ENCODE assay signal across 9 cellular contexts in genomic region chr3:108552267-108553159, GRCh38. TPM values are rescaled to one million over a fixed set of nuclear protein-coding genes. Genes with fewer than 3 reads are reported as not detected.
DNase-seq lines count a peak whose midpoint lies in the region; ATAC-seq and TF ChIP-seq lines count a peak whose summit lies in the region.
"Had no signal": no experiment of that assay in that cellular context is flagged by ENCODE, and none has a peak within 500 bp of the region (broad histone marks: within the 10 kb centered on the region; RNA-seq: fewer than 3 reads in every experiment).

No MANE protein-coding gene starts in this region.

- no peaks in the 10 kb centered on the region for H3K27me3 Mint-ChIP-seq in endodermal cell (ENCODE audit: insufficient read depth)
- H3K27me3 Mint-ChIP-seq in activated naive CD8-positive, alpha-beta T cell treated with anti-CD3 and anti-CD28 coated beads, Interleukin-2, amount 50 U/mL, for 24 hours: no peaks in the 10 kb centered on the region
- H3K27me3 Mint-ChIP-seq: activated naive CD8-positive, alpha-beta T cell had no signal

- DNase-seq in ACHN: peak; percentile 61
- DNase-seq in GM13977 (ENCODE audit: low spot score): no peak
- peak; percentile 58 for DNase-seq in KBM-7
- peak; percentile 17 for DNase-seq in Panc1 (ENCODE audit: low read depth, low spot score)
- no peak for DNase-seq in endodermal cell
- DNase-seq in mucosa of descending colon: peak in 1 of 3 donors; percentile 57
- no peak for DNase-seq in activated naive CD8-positive, alpha-beta T cell treated with anti-CD3 and anti-CD28 coated beads, Interleukin-2, amount 50 U/mL, for 24 hours
- no peak for DNase-seq in mesenteric fat pad (ENCODE audit: low spot score)

- H3K27ac ChIP-seq in Panc1 (ENCODE audit: low read length) (no peak overlapping the region), endodermal cell (ENCODE audit: low read depth, low read length) (no peak overlapping the region)

- POLR2A ChIA-PET in Panc1 (lab: Charles Lee): no interaction called here

- TF ChIP-seq CTCF in GM13977 (IDR thresholded peaks at IDR 0.05; ENCODE audit: extremely low read depth, insufficient read depth, missing control alignments) (peak; percentile 53), Panc1 (IDR thresholded peaks at IDR 0.05) (peak; percentile 57; the same call in 1 of the 2 replicates), endodermal cell (conservative IDR thresholded peaks at IDR 0.05) (peak; percentile 76), mucosa of descending colon (IDR thresholded peaks at IDR 0.05) (peak; percentile 13)

- no peaks in the 10 kb centered on the region for H3K27me3 ChIP-seq in Panc1 (ENCODE audit: control insufficient read depth, insufficient read depth, low read length)
- H3K27me3 ChIP-seq in endodermal cell (ENCODE audit: control insufficient read depth, insufficient read depth, low read length, poor library complexity, severe bottlenecking): no peaks in the 10 kb centered on the region

- peaks cover 67% of the 10 kb centered on the region for H3K36me3 ChIP-seq in Panc1 (ENCODE audit: control insufficient read depth, insufficient read depth, low read length)
- peaks cover 42% of the 10 kb centered on the region for H3K36me3 ChIP-seq in endodermal cell (ENCODE audit: control insufficient read depth, insufficient read depth, low read length)
- H3K36me3 ChIP-seq in mucosa of descending colon (ENCODE audit: low read depth): no peaks in the 10 kb centered on the region

- H3K9me3 Mint-ChIP-seq in endodermal cell: no peaks in the 10 kb centered on the region
- H3K9me3 Mint-ChIP-seq in activated naive CD8-positive, alpha-beta T cell treated with anti-CD3 and anti-CD28 coated beads, Interleukin-2, amount 50 U/mL, for 24 hours: no peaks in the 10 kb centered on the region

- intact Hi-C loops in Panc1 (cut with micrococcal nuclease; ENCODE audit: unreplicated experiment) (loop anchor here (1.0 kb wide), 1 partner anchor 63 kb away; no protein-coding TSS in a partner anchor), mucosa of descending colon (cut with DNase I, micrococcal nuclease) (loop anchor here (5.0 to 10.0 kb wide), 2 partner anchors 58 to 60 kb away; no protein-coding TSS in a partner anchor)

- in situ Hi-C loops in ACHN (cut with HindIII; ENCODE audit: low pct_ligation_motif_present, low pct_unique_long_range_greater_than_20kb, low sequenced_read_pairs): no loop called here
- in situ Hi-C loops in GM13977 (cut with MboI; ENCODE audit: low pct_unique_long_range_greater_than_20kb, low sequenced_read_pairs, unreplicated experiment): loop anchor here (10.0 kb wide), 1 partner anchor 58 kb away; no protein-coding TSS in a partner anchor
- in situ Hi-C loops in KBM-7 (cut with MboI; ENCODE audit: low pct_unique_long_range_greater_than_20kb, low sequenced_read_pairs): no loop called here
- in situ Hi-C loops in Panc1 (cut with HindIII; ENCODE audit: low pct_unique_long_range_greater_than_20kb, low sequenced_read_pairs): no loop called here

- no TSS peak for BruUV-seq in Panc1 (replicated peaks; lab: Mats Ljungman, UMichigan)

- peaks cover 15% of the 10 kb centered on the region for H3K4me1 Mint-ChIP-seq in endodermal cell
- H3K4me1 Mint-ChIP-seq in activated naive CD8-positive, alpha-beta T cell treated with anti-CD3 and anti-CD28 coated beads, Interleukin-2, amount 50 U/mL, for 24 hours: no peaks in the 10 kb centered on the region

- peaks cover 14% of the 10 kb centered on the region for H3K36me3 Mint-ChIP-seq in endodermal cell (ENCODE audit: low read depth)
- peaks cover 43% of the 10 kb centered on the region for H3K36me3 Mint-ChIP-seq in activated naive CD8-positive, alpha-beta T cell treated with anti-CD3 and anti-CD28 coated beads, Interleukin-2, amount 50 U/mL, for 24 hours (ENCODE audit: low read depth)

- peaks cover 3% of the 10 kb centered on the region for H3K4me1 ChIP-seq in Panc1 (ENCODE audit: control insufficient read depth, insufficient read depth, low read length)
- peaks cover 11% of the 10 kb centered on the region for H3K4me1 ChIP-seq in endodermal cell (ENCODE audit: control insufficient read depth, insufficient read depth, low read length)
- no peaks in the 10 kb centered on the region for H3K4me1 ChIP-seq in mucosa of descending colon (ENCODE audit: low read depth)

- CTCF ChIA-PET in Panc1 (lab: Charles Lee): interaction anchor here (0.7 to 1.3 kb wide), 6 partner anchors 9 to 74 kb away, joined by 3 to 8 read pairs (median 4); no protein-coding TSS in a partner anchor

- H3K4me3 ChIP-seq in Panc1 (ENCODE audit: low read depth in 2 of 2, low read length in 2 of 2) (no peak overlapping the region), endodermal cell (ENCODE audit: low read length) (no peak overlapping the region), mucosa of descending colon (no peak overlapping the region)

- ATAC-seq in Panc1: no peak
- ATAC-seq in mucosa of descending colon: peak; percentile 59
- no peak for ATAC-seq in activated naive CD8-positive, alpha-beta T cell treated with anti-CD3 and anti-CD28 coated beads, Interleukin-2, amount 50 U/mL, for 24 hours

- no peak overlapping the region for H3K27ac Mint-ChIP-seq in endodermal cell
- no peak overlapping the region for H3K27ac Mint-ChIP-seq in activated naive CD8-positive, alpha-beta T cell treated with anti-CD3 and anti-CD28 coated beads, Interleukin-2, amount 50 U/mL, for 24 hours
- H3K27ac Mint-ChIP-seq: activated naive CD8-positive, alpha-beta T cell had no signal

- no peak overlapping the region for H3K4me3 Mint-ChIP-seq in endodermal cell
- H3K4me3 Mint-ChIP-seq in activated naive CD8-positive, alpha-beta T cell treated with anti-CD3 and anti-CD28 coated beads, Interleukin-2, amount 50 U/mL, for 24 hours: no peak overlapping the region
- H3K4me3 Mint-ChIP-seq: activated naive CD8-positive, alpha-beta T cell had no signal

- WGBS in endodermal cell (ENCODE audit: insufficient coverage in 1 of 2, insufficient read length in 1 of 2), 2 experiments: 67 to 78% methylated on average over 1 to 4 of the region's 4 CpGs

- no peak overlapping the region for H3K9ac ChIP-seq in endodermal cell (ENCODE audit: extremely low read depth, low read length, poor library complexity, severe bottlenecking)

- no peaks in the 10 kb centered on the region for H3K9me3 ChIP-seq in Panc1 (ENCODE audit: control insufficient read depth, insufficient read depth, low read depth, low read length)
- no peaks in the 10 kb centered on the region for H3K9me3 ChIP-seq in endodermal cell (ENCODE audit: control insufficient read depth, low read length)
- H3K9me3 ChIP-seq in mucosa of descending colon: no peaks in the 10 kb centered on the region

RNA-seq across cellular contexts. Expression of gene CIP2A, which starts 36.7 kb away (rescaled TPM):
- total RNA-seq in Panc1 (2021; ENCODE audit: unreplicated experiment) (52.0 TPM), endodermal cell (10 to 100 TPM; 30.3 to 43.6 TPM), mucosa of descending colon (1 to 10 TPM; 2.8 to 6.8 (median 4.5) TPM), mesenteric fat pad (2.1 TPM)
- polyA plus RNA-seq in Panc1 (2012; ENCODE audit: insufficient read length): 10.3 TPM
- 35.8 TPM for polyA plus RNA-seq in endodermal cell (2013, experiment 1 of 2)
- 35.6 TPM for polyA plus RNA-seq in endodermal cell (2013, experiment 2 of 2)

RNA-seq across cellular contexts. Expression of gene DZIP3, which starts 37.0 kb away (rescaled TPM):
- 30.9 TPM for total RNA-seq in Panc1 (2021; ENCODE audit: unreplicated experiment)
- 13.1 TPM for polyA plus RNA-seq in Panc1 (2012; ENCODE audit: insufficient read length)
- total RNA-seq in endodermal cell: 10 to 100 TPM; 24.2 to 40.8 TPM
- 31.0 TPM for polyA plus RNA-seq in endodermal cell (2013, experiment 1 of 2)
- polyA plus RNA-seq in endodermal cell (2013, experiment 2 of 2): 28.3 TPM
- 10 to 100 TPM in 1 of 3 donors, 1 to 10 TPM in 2; 7.8 to 11.7 (median 8.2) TPM for total RNA-seq in mucosa of descending colon
- total RNA-seq in mesenteric fat pad: 8.4 TPM

RNA-seq across cellular contexts. Expression of gene MYH15, which starts 42.1 kb away (rescaled TPM):
- total RNA-seq in Panc1 (2021; ENCODE audit: unreplicated experiment) (1.2 TPM), endodermal cell (under 1 TPM; 0.07 to 0.15 TPM), mucosa of descending colon (under 1 TPM; 0.28 to 0.46 (median 0.46) TPM), mesenteric fat pad (0.29 TPM)
- polyA plus RNA-seq in Panc1 (2012; ENCODE audit: insufficient read length): 0.40 TPM
- 0.46 TPM for polyA plus RNA-seq in endodermal cell (2013, experiment 1 of 2)
- polyA plus RNA-seq in endodermal cell (2013, experiment 2 of 2): 0.21 TPM

Comparison
In these comparisons a context has a peak if more than half of its experiments do, and no peak if none do; other contexts are left out.
1. DNase-seq: peak in ACHN (single experiment), KBM-7 (single experiment) and Panc1 (single experiment); none in GM13977 (single experiment), endodermal cell (single experiment), activated naive CD8-positive, alpha-beta T cell treated with anti-CD3 and anti-CD28 coated beads, Interleukin-2, amount 50 U/mL, for 24 hours (single experiment) and mesenteric fat pad (single experiment).
2. CTCF ChIP-seq: peak in every context shown above with its lines; median percentile 76 in endodermal cell; 57 in Panc1; 53 in GM13977; 13 in mucosa of descending colon.